19 cellular contexts compared by ENCODE assay signal in genomic region chr6:137968468-137968804, GRCh38.
DNase-seq lines count a peak whose midpoint lies in the region; ATAC-seq and TF ChIP-seq lines count a peak whose summit lies in the region.
"Had no signal": no experiment of that assay in that cellular context is flagged by ENCODE, and none has a peak within 500 bp of the region (broad histone marks: within the 10 kb centered on the region; RNA-seq: fewer than 3 reads in every experiment).

No MANE protein-coding gene starts in this region.

- WGBS in trophoblast cell (ENCODE audit: extremely low coverage, insufficient coverage, insufficient read length) = no CpG with 5 or more reads among the region's 4 CpGs

- no peak overlapping the region for H3K4me3 Mint-ChIP-seq in activated CD4-positive, alpha-beta T cell treated with anti-CD3 and anti-CD28 coated beads, Interleukin-2, amount 10 ng/mL, durations not matched to agents 7 days and 5 days
- H3K4me3 Mint-ChIP-seq in activated naive CD8-positive, alpha-beta T cell = no peak overlapping the region
- H3K4me3 Mint-ChIP-seq: IgD-negative memory B cell, nephron had no signal

- H3K27ac Mint-ChIP-seq in activated CD4-positive, alpha-beta T cell treated with anti-CD3 and anti-CD28 coated beads, Interleukin-2, amount 10 ng/mL, durations not matched to agents 7 days and 5 days = peak overlapping the region; percentile 20
- H3K27ac Mint-ChIP-seq in activated naive CD8-positive, alpha-beta T cell = peak overlapping the region; percentile 81
- H3K27ac Mint-ChIP-seq: nephron had no signal

- H3K27me3 ChIP-seq in trophoblast cell (ENCODE audit: insufficient read depth, low read length) = no peaks in the 10 kb centered on the region
- no peaks in the 10 kb centered on the region for H3K27me3 ChIP-seq in left lung
- H3K27me3 ChIP-seq: gastroesophageal sphincter had no signal

- peak overlapping the region; percentile 4 for H2BK5ac ChIP-seq in trophoblast cell (ENCODE audit: low read depth, low read length, poor library complexity)

- H3K9ac ChIP-seq in trophoblast cell (ENCODE audit: low read length) = no peak overlapping the region

- H2BK12ac ChIP-seq in trophoblast cell (ENCODE audit: low read length) = peak overlapping the region; percentile 39

- peak overlapping the region; percentile 86 for H4K91ac ChIP-seq in trophoblast cell (ENCODE audit: low read depth, low read length)

- H3K4me1 Mint-ChIP-seq in activated CD4-positive, alpha-beta T cell treated with anti-CD3 and anti-CD28 coated beads, Interleukin-2, amount 10 ng/mL, durations not matched to agents 7 days and 5 days = peaks cover 38% of the 10 kb centered on the region
- H3K4me1 Mint-ChIP-seq in activated naive CD8-positive, alpha-beta T cell (ENCODE audit: low read depth) = peaks cover 35% of the 10 kb centered on the region
- H3K4me1 Mint-ChIP-seq: nephron had no signal

- H3K36me3 Mint-ChIP-seq in activated CD4-positive, alpha-beta T cell treated with anti-CD3 and anti-CD28 coated beads, Interleukin-2, amount 10 ng/mL, durations not matched to agents 7 days and 5 days (ENCODE audit: low read depth) = peaks cover 8% of the 10 kb centered on the region
- H3K36me3 Mint-ChIP-seq in activated naive CD8-positive, alpha-beta T cell = peaks cover 3% of the 10 kb centered on the region
- H3K36me3 Mint-ChIP-seq: IgD-negative memory B cell had no signal

- H3K4me1 ChIP-seq in trophoblast cell (ENCODE audit: control insufficient read depth in 1 of 2, insufficient read depth in 2 of 2, low read length in 2 of 2) (peaks cover 9 to 10% of the 10 kb centered on the region in 2 experiments), left lung (peaks cover 0 to 28% of the 10 kb centered on the region in 2 donors)
- H3K4me1 ChIP-seq: A549, gastroesophageal sphincter had no signal

- H3K79me2 ChIP-seq in trophoblast cell (ENCODE audit: control insufficient read depth, insufficient read depth, low read length, poor library complexity) = no peaks in the 10 kb centered on the region

- peak overlapping the region; percentile 11 for H3K14ac ChIP-seq in trophoblast cell (ENCODE audit: low read length)

- H3K79me1 ChIP-seq in trophoblast cell (ENCODE audit: low read length) = peaks cover 18% of the 10 kb centered on the region

- no peak overlapping the region for H3K4me3 ChIP-seq in trophoblast cell (ENCODE audit: low read depth, low read length)
- H3K4me3 ChIP-seq in left lung = no peak overlapping the region
- H3K4me3 ChIP-seq: A549, gastroesophageal sphincter had no signal

- POLR2A ChIA-PET in activated CD4-positive, alpha-beta T cell treated with anti-CD3 and anti-CD28 coated beads, Interleukin-2, amount 10 ng/mL, durations not matched to agents 7 days and 5 days (lab: Charles Lee) = interaction anchor here (0.6 kb wide), 1 partner anchor 92 kb away, joined by 3 read pairs; no protein-coding TSS in a partner anchor

- CTCF ChIA-PET in activated CD4-positive, alpha-beta T cell treated with anti-CD3 and anti-CD28 coated beads, Interleukin-2, amount 10 ng/mL, durations not matched to agents 7 days and 5 days (lab: Charles Lee) = interaction anchor here (0.9 to 1.9 kb wide), 3 partner anchors 12 to 264 kb away, joined by 3 to 5 read pairs (median 5); no protein-coding TSS in a partner anchor

- intact Hi-C loops in left lung (cut with DNase I) = no loop called here

- H3K9me3 ChIP-seq in KOPT-K1 (ENCODE audit: insufficient read depth, low read length, poor library complexity, severe bottlenecking) (no peaks in the 10 kb centered on the region), trophoblast cell (ENCODE audit: insufficient read depth, low read depth, low read length) (peaks cover 1% of the 10 kb centered on the region), left lung (no peaks in the 10 kb centered on the region)
- H3K9me3 ChIP-seq: A549, gastroesophageal sphincter had no signal

- H4K8ac ChIP-seq in trophoblast cell (ENCODE audit: low read depth, low read length) = no peak overlapping the region

- H3K4ac ChIP-seq in trophoblast cell (ENCODE audit: low read depth, low read length) = peak overlapping the region; percentile 2

- peak overlapping the region; percentile 14 for H2AK5ac ChIP-seq in trophoblast cell (ENCODE audit: low read length)

- TF ChIP-seq CTCF in left lung (IDR thresholded peaks at IDR 0.05) = no peak

- no peak overlapping the region for H4K12ac ChIP-seq in trophoblast cell (ENCODE audit: low read depth, low read length)

- H3K18ac ChIP-seq in trophoblast cell (ENCODE audit: low read length) = peak overlapping the region; percentile 20

- H2AFZ ChIP-seq in trophoblast cell (ENCODE audit: insufficient read depth, low read length, poor library complexity) = no peak overlapping the region

- no peak overlapping the region for H3K4me2 ChIP-seq in trophoblast cell (ENCODE audit: low read length)
- H3K4me2 ChIP-seq: A549 had no signal

- peak overlapping the region; percentile 70 for H2BK120ac ChIP-seq in trophoblast cell (ENCODE audit: insufficient read depth, low read length, poor library complexity)

- ATAC-seq in left lung = no peak
- ATAC-seq in HG02588 (IDR thresholded peaks at IDR 0.05; ENCODE audit: unreplicated experiment) = no peak
- ATAC-seq: A549, gastroesophageal sphincter had no signal

- peaks cover 13% of the 10 kb centered on the region for H3K9me3 Mint-ChIP-seq in activated CD4-positive, alpha-beta T cell treated with anti-CD3 and anti-CD28 coated beads, Interleukin-2, amount 10 ng/mL, durations not matched to agents 7 days and 5 days
- H3K9me3 Mint-ChIP-seq in activated naive CD8-positive, alpha-beta T cell (ENCODE audit: low read depth) = no peaks in the 10 kb centered on the region
- H3K9me3 Mint-ChIP-seq: activated T-cell treated with anti-CD3 and anti-CD28 coated beads, Interleukin-2, amount 50 U/mL, for 4 hours; nephron had no signal

- H3K36me3 ChIP-seq in KOPT-K1 (ENCODE audit: insufficient read depth, low read length) (no peaks in the 10 kb centered on the region), trophoblast cell (ENCODE audit: control insufficient read depth in 1 of 2, insufficient read depth in 2 of 2, low read length in 2 of 2) (no peaks in the 10 kb centered on the region), left lung (no peaks in the 10 kb centered on the region)
- H3K36me3 ChIP-seq: gastroesophageal sphincter had no signal

- DNase-seq in activated CD4-positive, alpha-beta T cell treated with anti-CD3 and anti-CD28 coated beads, Interleukin-2, amount 10 ng/mL, durations not matched to agents 7 days and 5 days = no peak
- no peak for DNase-seq in activated CD4-positive, alpha-beta T cell treated with anti-CD3 and anti-CD28 coated beads, Interleukin-2, amount 50 U/mL, for 4 hours
- DNase-seq in trophoblast cell = no peak
- no peak for DNase-seq in left lung
- DNase-seq in DMS79 treated with DMSO at 0.1 percent for 48 hours (lab: John Stamatoyannopoulos, UW) = no peak
- DNase-seq: activated T-cell treated with anti-CD3 and anti-CD28 coated beads, Interleukin-2, amount 50 U/mL, for 4 hours; amniotic stem cell; caudate nucleus; DMS 273 treated with DMSO at 0.1 percent for 48 hours; NCI-H1930; posterior cingulate gyrus; stimulated activated CD4-positive, alpha-beta T cell treated with anti-CD3 and anti-CD28 coated beads, Interleukin-2, amount 100 ng/mL, for 24 hours had no signal

- H3K23ac ChIP-seq in trophoblast cell (ENCODE audit: low read length) = no peak overlapping the region

- H3K27ac ChIP-seq in KOPT-K1 (ENCODE audit: low read depth, low read length, poor library complexity, severe bottlenecking) (peak overlapping the region; percentile 20), trophoblast cell (ENCODE audit: low read depth, low read length) (no peak overlapping the region), left lung (peak overlapping the region in 1 of 2 donors; percentile 73)
- H3K27ac ChIP-seq: A549, gastroesophageal sphincter had no signal

- no peaks in the 10 kb centered on the region for H3K27me3 Mint-ChIP-seq in activated CD4-positive, alpha-beta T cell treated with anti-CD3 and anti-CD28 coated beads, Interleukin-2, amount 10 ng/mL, durations not matched to agents 7 days and 5 days
- no peaks in the 10 kb centered on the region for H3K27me3 Mint-ChIP-seq in activated naive CD8-positive, alpha-beta T cell
- H3K27me3 Mint-ChIP-seq: IgD-negative memory B cell had no signal
